ENCODE assay signal across 17 cellular contexts in the genomic region with DNA sequence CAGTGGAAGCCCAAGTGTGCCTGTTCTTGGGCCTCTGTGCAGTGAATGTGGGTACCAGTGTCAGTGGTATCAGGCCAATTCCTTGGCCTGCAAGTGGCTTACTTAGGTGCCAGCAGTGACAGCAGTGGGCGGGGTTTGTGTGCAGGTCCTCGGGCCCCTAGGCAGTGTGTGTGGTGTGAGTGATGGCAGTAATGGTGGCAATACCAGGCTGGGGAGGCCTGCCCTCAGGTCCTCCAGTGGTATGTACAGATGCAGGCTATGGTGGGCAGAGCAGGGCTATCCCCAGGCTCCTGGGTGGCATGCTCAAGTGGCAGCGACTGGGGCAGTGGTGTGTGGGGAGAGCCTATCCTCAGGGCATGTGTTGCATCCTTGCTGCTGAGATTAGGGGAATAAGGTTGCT.
DNase-seq lines count a peak whose midpoint lies in the region; ATAC-seq and TF ChIP-seq lines count a peak whose summit lies in the region.
"Had no signal": no experiment of that assay in that cellular context is flagged by ENCODE, and none has a peak within 500 bp of the region (broad histone marks: within the 10 kb centered on the region; RNA-seq: fewer than 3 reads in every experiment).

No MANE protein-coding gene starts in this region.

- peak overlapping the region; percentile 4 for H3K9ac ChIP-seq in neuronal stem cell (ENCODE audit: low read depth, low read length, poor library complexity)
- H3K9ac ChIP-seq: BLaER1 treated with 17β-estradiol and CSF1 and Interleukin-3, amounts not matched to agents 10 nM and 100 nM had no signal

- H2AK5ac ChIP-seq in neuronal stem cell (ENCODE audit: low read depth, low read length): peak overlapping the region; percentile 46

- H2BK5ac ChIP-seq in neuronal stem cell (ENCODE audit: low read length): no peak overlapping the region

- no peak overlapping the region for H3K4me3 Mint-ChIP-seq in WTC11
- H3K4me3 Mint-ChIP-seq: B cell; CD4-positive, alpha-beta T cell; CD8-positive, alpha-beta T cell had no signal

- peak overlapping the region; percentile 71 for H3K14ac ChIP-seq in neuronal stem cell (ENCODE audit: low read length)

- H4K91ac ChIP-seq in neuronal stem cell (ENCODE audit: low read depth, low read length, poor library complexity): no peak overlapping the region

- H2AFZ ChIP-seq in neuronal stem cell (ENCODE audit: low read length): no peak overlapping the region

- no peaks in the 10 kb centered on the region for H3K79me1 ChIP-seq in neuronal stem cell (ENCODE audit: low read depth, low read length)

- H3K4me3 ChIP-seq in neuronal stem cell (ENCODE audit: low read length in 2 of 2): no peak overlapping the region
- H3K4me3 ChIP-seq: BLaER1 treated with 17β-estradiol and CSF1 and Interleukin-3, amounts not matched to agents 10 nM and 100 nM had no signal

- H4K8ac ChIP-seq in neuronal stem cell (ENCODE audit: low read depth, low read length): peak overlapping the region; percentile 43

- peaks cover 0 to 9% of the 10 kb centered on the region in 2 donors for H3K9me3 ChIP-seq in neuronal stem cell (replicated peaks in 1 of 2; ENCODE audit: control insufficient read depth in 2 of 2, insufficient read depth in 1 of 2, low read depth in 1 of 2, low read length in 2 of 2)

- H3K27ac Mint-ChIP-seq in WTC11: no peak overlapping the region
- H3K27ac Mint-ChIP-seq: B cell; CD4-positive, alpha-beta T cell; CD8-positive, alpha-beta T cell had no signal

- peak overlapping the region; percentile 53 for H3K4ac ChIP-seq in neuronal stem cell (ENCODE audit: low read length)

- ATAC-seq in WTC11: no peak; the same call in 1 of the 2 replicates
- ATAC-seq: CD8-positive, alpha-beta T cell had no signal

- peak overlapping the region; percentile 2 for H3K4me2 ChIP-seq in neuronal stem cell (ENCODE audit: insufficient read depth, low read length, poor library complexity, severe bottlenecking)
- H3K4me2 ChIP-seq: BLaER1 treated with 17β-estradiol and CSF1 and Interleukin-3, amounts not matched to agents 10 nM and 100 nM had no signal

- peaks cover 40% of the 10 kb centered on the region for H3K9me3 Mint-ChIP-seq in WTC11

- no CpG with 5 or more reads among the region's 3 CpGs for WGBS in neuronal stem cell (ENCODE audit: extremely low coverage in 2 of 2, insufficient read length in 2 of 2, insufficient replicate concordance in 1 of 2), 2 donors

- CTCF ChIA-PET in WTC11 (lab: Charles Lee): no interaction called here

- DNase-seq in WTC11 (ENCODE audit: low spot score) (peak; percentile 8), neuronal stem cell (ENCODE audit: low spot score) (no peak), NCI-H510A (lab: John Stamatoyannopoulos, UW) (no peak), AG20443 (ENCODE audit: low spot score) (no peak)
- no peak for DNase-seq in activated naive CD4-positive, alpha-beta T cell treated with Interleukin-2 at 50 U/mL for 16 hours
- DNase-seq: 8988T; ACHN; AML-193; Caco-2; Calu3; CD4-positive, alpha-beta T cell; CD8-positive, alpha-beta T cell; DMS79 treated with DMSO at 0.1 percent for 48 hours; GF-D8 had no signal

- H2BK15ac ChIP-seq in neuronal stem cell (ENCODE audit: low read length): no peak overlapping the region

- no peak for TF ChIP-seq CTCF in WTC11 (IDR thresholded peaks at IDR 0.05)

- no peaks in the 10 kb centered on the region for H3K27me3 ChIP-seq in neuronal stem cell (ENCODE audit: control insufficient read depth in 3 of 3, insufficient read depth in 3 of 3, low read depth in 1 of 3, low read length in 3 of 3)
- H3K27me3 ChIP-seq: BLaER1 treated with 17β-estradiol and CSF1 and Interleukin-3, amounts not matched to agents 10 nM and 100 nM had no signal

- peaks cover 33% of the 10 kb centered on the region for H3K36me3 Mint-ChIP-seq in WTC11
- H3K36me3 Mint-ChIP-seq: CD8-positive, alpha-beta T cell had no signal

- no peak overlapping the region for H3K27ac ChIP-seq in neuronal stem cell (replicated peaks; ENCODE audit: low read length)
- H3K27ac ChIP-seq: BLaER1 treated with 17β-estradiol and CSF1 and Interleukin-3, amounts not matched to agents 10 nM and 100 nM; C4-2B had no signal

- POLR2A ChIA-PET in WTC11 (lab: Charles Lee): no interaction called here

- H2BK12ac ChIP-seq in neuronal stem cell (ENCODE audit: low read length): no peak overlapping the region

- no peaks in the 10 kb centered on the region for H3K27me3 Mint-ChIP-seq in WTC11 (ENCODE audit: low read depth)
- H3K27me3 Mint-ChIP-seq: B cell; CD4-positive, alpha-beta T cell had no signal

- H3K4me1 Mint-ChIP-seq in WTC11: 0 out of 2 replicates have a peak, but pooled peaks cover 5% of the 10 kb centered on the region
- H3K4me1 Mint-ChIP-seq: B cell had no signal

- H3K18ac ChIP-seq in neuronal stem cell (ENCODE audit: low read length): peak overlapping the region; percentile 76

- H2BK120ac ChIP-seq in neuronal stem cell (ENCODE audit: low read depth, low read length): no peak overlapping the region

- no peaks in the 10 kb centered on the region for H3K36me3 ChIP-seq in neuronal stem cell (replicated peaks in 1 of 2; ENCODE audit: control insufficient read depth in 2 of 2, insufficient read depth in 2 of 2, low read length in 2 of 2)

- H3K4me1 ChIP-seq in neuronal stem cell (ENCODE audit: control insufficient read depth in 2 of 2, insufficient read depth in 1 of 2, low read depth in 1 of 2, low read length in 2 of 2): no peaks in the 10 kb centered on the region
- H3K4me1 ChIP-seq: BLaER1 treated with 17β-estradiol and CSF1 and Interleukin-3, amounts not matched to agents 10 nM and 100 nM; Caco-2 had no signal

- peak overlapping the region; percentile 31 for H3K23ac ChIP-seq in neuronal stem cell (ENCODE audit: low read depth, low read length, poor library complexity)

TF ChIP-seq in WTC11, 78 proteins besides CTCF, POLR2A, EP300 and RAD21:
- TF ChIP-seq, protein P1, sequence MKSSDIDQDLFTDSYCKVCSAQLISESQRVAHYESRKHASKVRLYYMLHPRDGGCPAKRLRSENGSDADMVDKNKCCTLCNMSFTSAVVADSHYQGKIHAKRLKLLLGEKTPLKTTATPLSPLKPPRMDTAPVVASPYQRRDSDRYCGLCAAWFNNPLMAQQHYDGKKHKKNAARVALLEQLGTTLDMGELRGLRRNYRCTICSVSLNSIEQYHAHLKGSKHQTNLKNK (CRISPR knock-in tag; IDR thresholded peaks at IDR 0.05): no peak
- TF ChIP-seq, protein P2, sequence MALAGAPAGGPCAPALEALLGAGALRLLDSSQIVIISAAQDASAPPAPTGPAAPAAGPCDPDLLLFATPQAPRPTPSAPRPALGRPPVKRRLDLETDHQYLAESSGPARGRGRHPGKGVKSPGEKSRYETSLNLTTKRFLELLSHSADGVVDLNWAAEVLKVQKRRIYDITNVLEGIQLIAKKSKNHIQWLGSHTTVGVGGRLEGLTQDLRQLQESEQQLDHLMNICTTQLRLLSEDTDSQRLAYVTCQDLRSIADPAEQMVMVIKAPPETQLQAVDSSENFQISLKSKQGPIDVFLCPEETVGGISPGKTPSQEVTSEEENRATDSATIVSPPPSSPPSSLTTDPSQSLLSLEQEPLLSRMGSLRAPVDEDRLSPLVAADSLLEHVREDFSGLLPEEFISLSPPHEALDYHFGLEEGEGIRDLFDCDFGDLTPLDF (CRISPR knock-in tag; IDR thresholded peaks at IDR 0.05): no peak
- TF ChIP-seq, protein P3, sequence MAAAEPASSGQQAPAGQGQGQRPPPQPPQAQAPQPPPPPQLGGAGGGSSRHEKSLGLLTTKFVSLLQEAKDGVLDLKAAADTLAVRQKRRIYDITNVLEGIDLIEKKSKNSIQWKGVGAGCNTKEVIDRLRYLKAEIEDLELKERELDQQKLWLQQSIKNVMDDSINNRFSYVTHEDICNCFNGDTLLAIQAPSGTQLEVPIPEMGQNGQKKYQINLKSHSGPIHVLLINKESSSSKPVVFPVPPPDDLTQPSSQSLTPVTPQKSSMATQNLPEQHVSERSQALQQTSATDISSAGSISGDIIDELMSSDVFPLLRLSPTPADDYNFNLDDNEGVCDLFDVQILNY (CRISPR knock-in tag; IDR thresholded peaks at IDR 0.05): no peak
- TF ChIP-seq ZNF232 (CRISPR knock-in tag; IDR thresholded peaks at IDR 0.05): no peak
